2 cellular contexts compared by ENCODE assay signal in genomic region chr5:150081541-150082283, GRCh38.
TF ChIP-seq lines count a peak whose summit lies in the region.

No MANE protein-coding gene starts in this region.

TF ChIP-seq in IMR-90, 13 proteins besides CTCF, POLR2A, EP300 and RAD21:
- TF ChIP-seq MAFK (IDR thresholded peaks at IDR 0.05; ENCODE audit: low read depth, low read length), result peak; percentile 94
- TF ChIP-seq MXI1 (IDR thresholded peaks at IDR 0.05; ENCODE audit: borderline replicate concordance, low read depth, low read length), result no peak
- no peak for TF ChIP-seq BHLHE40 (IDR thresholded peaks at IDR 0.05; ENCODE audit: low read depth, low read length)
- TF ChIP-seq RFX5 (IDR thresholded peaks at IDR 0.05; ENCODE audit: low read depth, low read length), result no peak
- no peak for TF ChIP-seq FOS (IDR thresholded peaks at IDR 0.05; ENCODE audit: low read depth, low read length)
- no peak for TF ChIP-seq CHD1 (IDR thresholded peaks at IDR 0.05; ENCODE audit: low read depth, low read length)

TF ChIP-seq in H1, 55 proteins besides CTCF, POLR2A, EP300 and RAD21:
- TF ChIP-seq RNF2 (IDR thresholded peaks at IDR 0.05; ENCODE audit: borderline replicate concordance, low read depth, low read length, missing control alignments, poor library complexity, severe bottlenecking) (no peak), MAFK (IDR thresholded peaks at IDR 0.05; ENCODE audit: low read depth, low read length) (peak; percentile 25; the same call in 1 of the 2 replicates)
